ENCODE assay signal across 8 cellular contexts in genomic region chr7:141738592-141739013, GRCh38. TPM values are rescaled to one million over a fixed set of nuclear protein-coding genes. Genes with fewer than 3 reads are reported as not detected.
DNase-seq lines count a peak whose midpoint lies in the region; ATAC-seq and TF ChIP-seq lines count a peak whose summit lies in the region.

No MANE protein-coding gene starts in this region.

- H3K27ac ChIP-seq in GM23338 (ENCODE audit: low read depth) (peak overlapping the region; percentile 43), SU-DHL-6 (ENCODE audit: low read depth, low read length) (peak overlapping the region; percentile 40), gastroesophageal sphincter (peak overlapping the region; percentile 19 to 86 (median 84)), spleen (peak overlapping the region; percentile 64 to 90 (median 88))

- H3K79me2 ChIP-seq in GM23338 (replicated peaks; ENCODE audit: insufficient read depth) (peaks cover 38% of the 10 kb centered on the region), SU-DHL-6 (ENCODE audit: insufficient read depth, low read length) (peaks cover 46% of the 10 kb centered on the region)

- H3K9me3 ChIP-seq in SU-DHL-6 (ENCODE audit: insufficient read depth, low read length), result no peaks in the 10 kb centered on the region
- H3K9me3 ChIP-seq in gastroesophageal sphincter, result no peaks in the 10 kb centered on the region
- H3K9me3 ChIP-seq in spleen, result no peaks in the 10 kb centered on the region

- DNase-seq in GM23338 (ENCODE audit: low spot score) (no peak), spleen (no peak), NCI-H446 (lab: John Stamatoyannopoulos, UW) (no peak), NCI-H2227 treated with DMSO at 0.1 percent for 48 hours (lab: John Stamatoyannopoulos, UW) (no peak)

- H3K27me3 ChIP-seq in GM23338 (ENCODE audit: insufficient read depth), result no peaks in the 10 kb centered on the region
- H3K27me3 ChIP-seq in SU-DHL-6 (ENCODE audit: low read length), result no peaks in the 10 kb centered on the region
- no peaks in the 10 kb centered on the region for H3K27me3 ChIP-seq in gastroesophageal sphincter
- H3K27me3 ChIP-seq in spleen (replicated peaks in 1 of 7), result no peaks in the 10 kb centered on the region

- TF ChIP-seq EP300 in gastroesophageal sphincter (IDR thresholded peaks at IDR 0.05), result no peak

- 0 to 2% methylated on average over 3 to 4 of the region's 6 CpGs for WGBS in gastroesophageal sphincter (ENCODE audit: low coverage in 1 of 2), 2 donors
- WGBS in spleen, 5 donors, result 0 to 2% (median 1%) methylated on average over 6 of the region's 6 CpGs

- intact Hi-C loops in spleen (cut with DNase I; ENCODE audit: low total_unique reads), result loop anchor here (10.0 kb wide), 1 partner anchor 84 kb away; no protein-coding TSS in a partner anchor

- H3K4me3 Mint-ChIP-seq in GM23338, result peak overlapping the region; percentile 99

- peak overlapping the region; percentile 99 for H3K27ac Mint-ChIP-seq in GM23338

- H3F3A ChIP-seq in GM23338 (replicated peaks; ENCODE audit: low read depth) (0 out of 2 replicates have a peak, but pooled peaks cover 3% of the 10 kb centered on the region), SU-DHL-6 (ENCODE audit: insufficient read depth) (peaks cover 3% of the 10 kb centered on the region; the same call in 1 of the 2 replicates)

- H3K36me3 Mint-ChIP-seq in GM23338 (ENCODE audit: low read depth), result peaks cover 45% of the 10 kb centered on the region

- H3K9me3 Mint-ChIP-seq in GM23338, result no peaks in the 10 kb centered on the region

- peak overlapping the region; percentile 63 for H3K4me3 ChIP-seq in GM23338
- peak overlapping the region; percentile 85 for H3K4me3 ChIP-seq in SU-DHL-6 (ENCODE audit: insufficient read depth, low read length, poor library complexity, severe bottlenecking)
- peak overlapping the region; percentile 74 to 76 for H3K4me3 ChIP-seq in gastroesophageal sphincter
- H3K4me3 ChIP-seq in spleen, result peak overlapping the region; percentile 41 to 84 (median 76)

- ATAC-seq in GM23338 (peak; percentile 82), gastroesophageal sphincter (no peak), HG02938 (IDR thresholded peaks at IDR 0.05; ENCODE audit: unreplicated experiment) (no peak), GM18498 (IDR thresholded peaks at IDR 0.05; ENCODE audit: unreplicated experiment) (no peak)

- peaks cover 14% of the 10 kb centered on the region for H4K20me1 ChIP-seq in GM23338 (replicated peaks; ENCODE audit: insufficient read depth)
- 0 out of 2 replicates have a peak, but pooled peaks cover 4% of the 10 kb centered on the region for H4K20me1 ChIP-seq in SU-DHL-6 (ENCODE audit: low read depth, low read length)

- TF ChIP-seq POLR2A in gastroesophageal sphincter (IDR thresholded peaks at IDR 0.05) (no peak), spleen (IDR thresholded peaks at IDR 0.05) (no peak)

- H3K4me1 Mint-ChIP-seq in GM23338, result peaks cover 17% of the 10 kb centered on the region

- peak overlapping the region; percentile 81 for H3K4me2 ChIP-seq in GM23338
- peak overlapping the region; percentile 77 for H3K4me2 ChIP-seq in SU-DHL-6 (ENCODE audit: low read depth, low read length, poor library complexity, severe bottlenecking)

- peak overlapping the region; percentile 74 for H3K9ac ChIP-seq in SU-DHL-6 (ENCODE audit: low read length)

- TF ChIP-seq CTCF in GM23338 (conservative IDR thresholded peaks at IDR 0.05; ENCODE audit: low read depth in 2 of 2) (no peak), SU-DHL-6 (IDR thresholded peaks at IDR 0.05; ENCODE audit: insufficient read depth, low read length, poor library complexity, severe bottlenecking) (no peak), gastroesophageal sphincter (IDR thresholded peaks at IDR 0.05) (no peak), spleen (IDR thresholded peaks at IDR 0.05 in 8 of 11, conservative IDR thresholded peaks at IDR 0.05 in 3 of 11) (no peak)

- peaks cover 8% of the 10 kb centered on the region for H3K4me1 ChIP-seq in GM23338 (ENCODE audit: insufficient read depth)
- peaks cover 4 to 37% (median 16%) of the 10 kb centered on the region in 3 donors for H3K4me1 ChIP-seq in gastroesophageal sphincter
- H3K4me1 ChIP-seq in spleen, result peaks cover 18 to 55% (median 43%) of the 10 kb centered on the region in 6 donors

- H2AFZ ChIP-seq in GM23338, result no peak overlapping the region; the same call in 1 of the 2 replicates
- peak overlapping the region; percentile 31 for H2AFZ ChIP-seq in SU-DHL-6 (ENCODE audit: low read depth, low read length, severe bottlenecking)

- H3K36me3 ChIP-seq in GM23338 (ENCODE audit: insufficient read depth), result peaks cover 40% of the 10 kb centered on the region
- H3K36me3 ChIP-seq in SU-DHL-6 (ENCODE audit: low read length), result peaks cover 24% of the 10 kb centered on the region
- H3K36me3 ChIP-seq in gastroesophageal sphincter, result peaks cover under 1 to 42% of the 10 kb centered on the region in 2 donors
- peaks cover 0 to 45% (median 31%) of the 10 kb centered on the region in 6 donors for H3K36me3 ChIP-seq in spleen

- H3K9me2 ChIP-seq in GM23338 (ENCODE audit: insufficient read depth) (no peaks in the 10 kb centered on the region), SU-DHL-6 (replicated peaks; ENCODE audit: insufficient read depth, low read length) (no peaks in the 10 kb centered on the region)

- peaks cover 4% of the 10 kb centered on the region for H3K27me3 Mint-ChIP-seq in GM23338 (ENCODE audit: insufficient read depth, low read depth, poor library complexity)

TF ChIP-seq in GM23338, 12 proteins besides CTCF, POLR2A, EP300 and RAD21 (continues in another document):
- TF ChIP-seq, protein P1, sequence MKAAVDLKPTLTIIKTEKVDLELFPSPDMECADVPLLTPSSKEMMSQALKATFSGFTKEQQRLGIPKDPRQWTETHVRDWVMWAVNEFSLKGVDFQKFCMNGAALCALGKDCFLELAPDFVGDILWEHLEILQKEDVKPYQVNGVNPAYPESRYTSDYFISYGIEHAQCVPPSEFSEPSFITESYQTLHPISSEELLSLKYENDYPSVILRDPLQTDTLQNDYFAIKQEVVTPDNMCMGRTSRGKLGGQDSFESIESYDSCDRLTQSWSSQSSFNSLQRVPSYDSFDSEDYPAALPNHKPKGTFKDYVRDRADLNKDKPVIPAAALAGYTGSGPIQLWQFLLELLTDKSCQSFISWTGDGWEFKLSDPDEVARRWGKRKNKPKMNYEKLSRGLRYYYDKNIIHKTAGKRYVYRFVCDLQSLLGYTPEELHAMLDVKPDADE (IDR thresholded peaks at IDR 0.05), result no peak
- TF ChIP-seq ZNF331 (CRISPR knock-in tag; IDR thresholded peaks at IDR 0.05; ENCODE audit: low read depth) (no peak), POLR2AphosphoS5 (IDR thresholded peaks at IDR 0.05; ENCODE audit: low read depth) (no peak), NANOG (IDR thresholded peaks at IDR 0.05; ENCODE audit: borderline replicate concordance) (no peak), STAT1 (IDR thresholded peaks at IDR 0.05; ENCODE audit: unreplicated experiment) (no peak)
- TF ChIP-seq, protein P2, sequence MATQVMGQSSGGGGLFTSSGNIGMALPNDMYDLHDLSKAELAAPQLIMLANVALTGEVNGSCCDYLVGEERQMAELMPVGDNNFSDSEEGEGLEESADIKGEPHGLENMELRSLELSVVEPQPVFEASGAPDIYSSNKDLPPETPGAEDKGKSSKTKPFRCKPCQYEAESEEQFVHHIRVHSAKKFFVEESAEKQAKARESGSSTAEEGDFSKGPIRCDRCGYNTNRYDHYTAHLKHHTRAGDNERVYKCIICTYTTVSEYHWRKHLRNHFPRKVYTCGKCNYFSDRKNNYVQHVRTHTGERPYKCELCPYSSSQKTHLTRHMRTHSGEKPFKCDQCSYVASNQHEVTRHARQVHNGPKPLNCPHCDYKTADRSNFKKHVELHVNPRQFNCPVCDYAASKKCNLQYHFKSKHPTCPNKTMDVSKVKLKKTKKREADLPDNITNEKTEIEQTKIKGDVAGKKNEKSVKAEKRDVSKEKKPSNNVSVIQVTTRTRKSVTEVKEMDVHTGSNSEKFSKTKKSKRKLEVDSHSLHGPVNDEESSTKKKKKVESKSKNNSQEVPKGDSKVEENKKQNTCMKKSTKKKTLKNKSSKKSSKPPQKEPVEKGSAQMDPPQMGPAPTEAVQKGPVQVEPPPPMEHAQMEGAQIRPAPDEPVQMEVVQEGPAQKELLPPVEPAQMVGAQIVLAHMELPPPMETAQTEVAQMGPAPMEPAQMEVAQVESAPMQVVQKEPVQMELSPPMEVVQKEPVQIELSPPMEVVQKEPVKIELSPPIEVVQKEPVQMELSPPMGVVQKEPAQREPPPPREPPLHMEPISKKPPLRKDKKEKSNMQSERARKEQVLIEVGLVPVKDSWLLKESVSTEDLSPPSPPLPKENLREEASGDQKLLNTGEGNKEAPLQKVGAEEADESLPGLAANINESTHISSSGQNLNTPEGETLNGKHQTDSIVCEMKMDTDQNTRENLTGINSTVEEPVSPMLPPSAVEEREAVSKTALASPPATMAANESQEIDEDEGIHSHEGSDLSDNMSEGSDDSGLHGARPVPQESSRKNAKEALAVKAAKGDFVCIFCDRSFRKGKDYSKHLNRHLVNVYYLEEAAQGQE (IDR thresholded peaks at IDR 0.05; ENCODE audit: unreplicated experiment), result no peak

RNA-seq across cellular contexts. Expression of gene SSBP1, which starts 0.4 kb away (rescaled TPM):
- total RNA-seq in GM23338 (2014; rRNA removed; shearing (Covaris generic)), result 283 and 350 TPM in 2 replicates
- polyA plus RNA-seq in GM23338 (2016; fragmentation: Nextera tagmentation; extraction: Ambion mirVana), result 972 and 1,006 TPM in 2 replicates
- total RNA-seq in gastroesophageal sphincter, result 100 to 1,000 TPM; 125 to 138 (median 131) TPM
- 100 to 1,000 TPM in 2 of 7 donors, 10 to 100 TPM in 5; 69.3 to 122 (median 83.2) TPM for total RNA-seq in spleen
- 100 to 1,000 TPM; 145 to 185 (median 166) TPM for polyA plus RNA-seq in spleen

RNA-seq across cellular contexts. Expression of gene TAS2R3, which starts 25.3 kb away (rescaled TPM):
- total RNA-seq in GM23338 (2014; rRNA removed; shearing (Covaris generic)), result 3.9 and 6.9 TPM in 2 replicates
- not detected in 2 replicates for polyA plus RNA-seq in GM23338 (2016; fragmentation: Nextera tagmentation; extraction: Ambion mirVana)
- total RNA-seq in gastroesophageal sphincter, result 1 to 10 TPM in 2 of 4 donors, under 1 TPM in 1, not detected in 1; 0.62 to 4.2 (median 1.5) TPM
- total RNA-seq in spleen, result 1 to 10 TPM; 1.5 to 9.3 (median 4.8) TPM
- polyA plus RNA-seq in spleen, result not detected

RNA-seq across cellular contexts. Expression of gene WEE2, which starts 30.4 kb away (rescaled TPM):
- 0.16 TPM in 1 of 2 replicates, not detected in the other for total RNA-seq in GM23338 (2014; rRNA removed; shearing (Covaris generic))
- polyA plus RNA-seq in GM23338 (2016; fragmentation: Nextera tagmentation; extraction: Ambion mirVana) (not detected in 2 replicates), spleen (under 1 TPM in 1 of 3 donors, not detected in 2; 0.04 TPM)
- total RNA-seq in gastroesophageal sphincter (not detected), spleen (not detected)

RNA-seq across cellular contexts. Expression of gene DENND11, which starts 36.6 kb away (rescaled TPM):
- total RNA-seq in GM23338 (2014; rRNA removed; shearing (Covaris generic)), result 23.9 and 29.5 TPM in 2 replicates
- polyA plus RNA-seq in GM23338 (2016; fragmentation: Nextera tagmentation; extraction: Ambion mirVana) (4.9 and 5.1 TPM in 2 replicates), spleen (10 to 100 TPM in 1 of 3 donors, 1 to 10 TPM in 2; 7.6 to 14.4 (median 7.9) TPM)
- total RNA-seq in gastroesophageal sphincter (10 to 100 TPM; 17.1 to 21.9 (median 19.9) TPM), spleen (10 to 100 TPM; 37.9 to 68.4 (median 59.3) TPM)

RNA-seq across cellular contexts. Expression of gene TAS2R4, which starts 37.9 kb away (rescaled TPM):
- 3.3 and 4.2 TPM in 2 replicates for total RNA-seq in GM23338 (2014; rRNA removed; shearing (Covaris generic))
- polyA plus RNA-seq in GM23338 (2016; fragmentation: Nextera tagmentation; extraction: Ambion mirVana), result 0.77 and 1.2 TPM in 2 replicates
- total RNA-seq in gastroesophageal sphincter, result 1 to 10 TPM in 1 of 4 donors, under 1 TPM in 3; 0.15 to 2.8 (median 0.52) TPM
- total RNA-seq in spleen, result 1 to 10 TPM in 6 of 7 donors, under 1 TPM in 1; 0.94 to 4.8 (median 2.6) TPM
- polyA plus RNA-seq in spleen, result under 1 TPM; 0.17 to 0.48 (median 0.17) TPM
